9 cellular contexts compared by ENCODE assay signal in the genomic region with DNA sequence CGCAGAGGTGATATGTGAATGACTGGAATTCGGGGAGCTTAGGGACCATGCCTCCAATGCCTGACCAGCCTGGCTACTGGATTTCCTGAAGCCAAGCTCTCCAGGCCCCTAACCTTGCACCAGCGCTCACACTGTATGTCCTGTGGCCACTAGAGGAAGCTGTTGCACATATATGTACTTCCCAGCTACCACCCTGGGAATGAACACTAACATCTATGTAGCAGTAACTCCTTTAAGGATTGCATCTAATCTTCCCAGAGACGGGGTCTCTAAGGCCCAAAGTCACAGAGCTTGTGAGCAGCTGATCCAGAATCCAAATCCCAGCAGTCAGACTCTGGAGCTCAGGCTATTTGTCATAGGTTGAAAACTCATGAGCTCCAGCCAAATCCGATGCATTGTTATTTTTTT. TPM values are rescaled to one million over a fixed set of nuclear protein-coding genes. Genes with fewer than 3 reads are reported as not detected.
DNase-seq lines count a peak whose midpoint lies in the region; ATAC-seq and TF ChIP-seq lines count a peak whose summit lies in the region.
"Had no signal": no experiment of that assay in that cellular context is flagged by ENCODE, and none has a peak within 500 bp of the region (broad histone marks: within the 10 kb centered on the region; RNA-seq: fewer than 3 reads in every experiment).

No MANE protein-coding gene starts in this region.

- H3K27ac ChIP-seq in parathyroid adenoma: no peak overlapping the region

- no peaks in the 10 kb centered on the region; the same call in 1 of the 2 replicates for H3K27me3 ChIP-seq in MG63
- no peaks in the 10 kb centered on the region for H3K27me3 ChIP-seq in parathyroid adenoma (ENCODE audit: control insufficient read depth, insufficient read depth, low read length)

- H3K4me2 ChIP-seq in parathyroid adenoma (ENCODE audit: low read length): no peak overlapping the region

- H3K4me3 ChIP-seq in MG63 (no peak overlapping the region), parathyroid adenoma (ENCODE audit: low read depth, low read length) (no peak overlapping the region)

- peaks cover 7% of the 10 kb centered on the region for H3K4me1 ChIP-seq in parathyroid adenoma

- no peaks in the 10 kb centered on the region for H3K79me2 ChIP-seq in parathyroid adenoma

- H3K36me3 ChIP-seq in MG63 (no peaks in the 10 kb centered on the region), parathyroid adenoma (ENCODE audit: control insufficient read depth, insufficient read depth, low read length) (no peaks in the 10 kb centered on the region)

- no peak for ATAC-seq in activated CD4-positive, CD25-positive, alpha-beta regulatory T cell treated with anti-CD3 and anti-CD28 coated beads, Interleukin-2, amount 50 U/mL, for 24 hours

- peak; percentile 11 for DNase-seq in NCI-H2107 treated with DMSO at 0.1 percent for 48 hours (lab: John Stamatoyannopoulos, UW; ENCODE audit: unreplicated experiment)
- DNase-seq in NCI-H2107 (lab: John Stamatoyannopoulos, UW): no peak
- peak; percentile 41 for DNase-seq in MG63
- peak; percentile 59 for DNase-seq in SK-N-DZ (ENCODE audit: low spot score)
- DNase-seq in fibroblast of peridontal ligament (ENCODE audit: extremely low read depth): peak; percentile 55
- no peak for DNase-seq in activated naive CD4-positive, alpha-beta T cell treated with Interleukin-2 at 50 U/mL for 16 hours
- DNase-seq: activated naive CD8-positive, alpha-beta T cell treated with anti-CD3 and anti-CD28 coated beads, Interleukin-2, amount 10 ng/mL, durations not matched to agents 7 days and 5 days had no signal

- H3K9me3 ChIP-seq in MG63: no peaks in the 10 kb centered on the region
- no peaks in the 10 kb centered on the region for H3K9me3 ChIP-seq in parathyroid adenoma (ENCODE audit: control insufficient read depth, low read length)

- peak; percentile 91 for TF ChIP-seq CTCF in parathyroid adenoma (IDR thresholded peaks at IDR 0.05)

- no peak overlapping the region for H3K9ac ChIP-seq in parathyroid adenoma

- H2AFZ ChIP-seq in parathyroid adenoma: peak overlapping the region; percentile 30

RNA-seq across cellular contexts. Expression of a gene that starts 20.4 kb away (rescaled TPM):
- total RNA-seq in MG63 (2014; rRNA removed; shearing (Covaris generic); ENCODE audit: low replicate concordance): not detected in 2 replicates
- not detected in 2 replicates for polyA plus RNA-seq in SK-N-DZ (2014; cell fraction: cytosol; rRNA removed)
- not detected in 2 replicates for polyA plus RNA-seq in SK-N-DZ (2014; cell fraction: nucleus; rRNA removed)
- total RNA-seq: activated naive CD8-positive, alpha-beta T cell treated with anti-CD3 and anti-CD28 coated beads, Interleukin-2, amount 10 ng/mL, durations not matched to agents 7 days and 5 days had no signal

RNA-seq across cellular contexts. Expression of a gene that starts 26.9 kb away (rescaled TPM):
- total RNA-seq in MG63 (2014; rRNA removed; shearing (Covaris generic); ENCODE audit: low replicate concordance): not detected in 2 replicates
- not detected in 2 replicates for polyA plus RNA-seq in SK-N-DZ (2014; cell fraction: cytosol; rRNA removed)
- not detected in 2 replicates for polyA plus RNA-seq in SK-N-DZ (2014; cell fraction: nucleus; rRNA removed)
- total RNA-seq: activated naive CD8-positive, alpha-beta T cell treated with anti-CD3 and anti-CD28 coated beads, Interleukin-2, amount 10 ng/mL, durations not matched to agents 7 days and 5 days had no signal

RNA-seq across cellular contexts. Expression of a gene that starts 45.5 kb away (rescaled TPM):
- total RNA-seq in MG63 (2014; rRNA removed; shearing (Covaris generic); ENCODE audit: low replicate concordance): not detected in 2 replicates
- polyA plus RNA-seq in SK-N-DZ (2014; cell fraction: cytosol; rRNA removed): not detected in 2 replicates
- polyA plus RNA-seq in SK-N-DZ (2014; cell fraction: nucleus; rRNA removed): not detected in 2 replicates
- total RNA-seq: activated naive CD8-positive, alpha-beta T cell treated with anti-CD3 and anti-CD28 coated beads, Interleukin-2, amount 10 ng/mL, durations not matched to agents 7 days and 5 days had no signal

Comparison
In these comparisons a context has a peak if more than half of its experiments do, and no peak if none do; other contexts are left out.
1. DNase-seq: peak in NCI-H2107 treated with DMSO at 0.1 percent for 48 hours (single experiment), MG63 (single experiment), SK-N-DZ (single experiment) and fibroblast of peridontal ligament (single experiment); none in NCI-H2107 (single experiment) and activated naive CD4-positive, alpha-beta T cell treated with Interleukin-2 at 50 U/mL for 16 hours (single experiment).